In genomic region chr18:26977791-26978190, GRCh38 we compare ENCODE assay signal across 22 cellular contexts.
"Had no signal": no experiment of that assay in that cellular context is flagged by ENCODE, and none has a peak within 500 bp of the region (broad histone marks: within the 10 kb centered on the region; RNA-seq: fewer than 3 reads in every experiment).

No MANE protein-coding gene starts in this region.

- H3K9me3 ChIP-seq: left ventricle myocardium inferior, lower lobe of right lung, prostate gland, right lobe of liver, tibial artery, upper lobe of left lung, uterus had no signal

- H3K27ac Mint-ChIP-seq: naive B cell; nephron; stimulated activated effector memory CD8-positive, alpha-beta T cell treated with anti-CD3 and anti-CD28 coated beads, Interleukin-12 subunit alpha, Interleukin-12 subunit beta, amount 100 ng/mL, for 72 hours had no signal

- H3K4me2 ChIP-seq: hepatocyte had no signal

- H3K4me3 ChIP-seq: dorsolateral prefrontal cortex, hepatocyte, left ventricle myocardium inferior, lower lobe of right lung, prostate gland, right lobe of liver, tibial artery, upper lobe of left lung, uterus had no signal

- H3K4me3 Mint-ChIP-seq: naive B cell; nephron; stimulated activated effector memory CD8-positive, alpha-beta T cell treated with anti-CD3 and anti-CD28 coated beads, Interleukin-12 subunit alpha, Interleukin-12 subunit beta, amount 100 ng/mL, for 72 hours had no signal

- H3K4me1 Mint-ChIP-seq: stimulated activated effector memory CD8-positive, alpha-beta T cell treated with anti-CD3 and anti-CD28 coated beads, Interleukin-12 subunit alpha, Interleukin-12 subunit beta, amount 100 ng/mL, for 72 hours had no signal

- H3K27me3 ChIP-seq: hepatocyte, right lobe of liver, tibial artery, upper lobe of left lung, uterus had no signal

- H3K9me3 Mint-ChIP-seq: nephron; stimulated activated effector memory CD8-positive, alpha-beta T cell treated with anti-CD3 and anti-CD28 coated beads, Interleukin-12 subunit alpha, Interleukin-12 subunit beta, amount 100 ng/mL, for 72 hours had no signal

- H3K9ac ChIP-seq: parathyroid adenoma had no signal

- H3K27ac ChIP-seq: dorsolateral prefrontal cortex, hepatocyte, left ventricle myocardium inferior, lower lobe of right lung, parathyroid adenoma, prostate gland, right lobe of liver, tibial artery, upper lobe of left lung, uterus had no signal

- H3K36me3 ChIP-seq: left ventricle myocardium inferior, lower lobe of right lung, prostate gland, right lobe of liver, tibial artery, upper lobe of left lung, uterus had no signal

- DNase-seq: dorsolateral prefrontal cortex; effector CD8-positive, alpha-beta T cell; foreskin melanocyte; head of caudate nucleus; kidney; left cardiac atrium; left ventricle myocardium inferior; lower lobe of right lung; mesendoderm; naive B cell; right lobe of liver; stimulated activated CD4-positive, alpha-beta T cell treated with anti-CD3 and anti-CD28 coated beads, Interleukin-4, amount 100 ng/mL, for 1 hour; stimulated activated CD8-positive, alpha-beta memory T cell treated with anti-CD3 and anti-CD28 coated beads, Interleukin-4, amount 100 ng/mL, for 48 hours; stimulated activated naive CD8-positive, alpha-beta T cell treated with anti-CD3 and anti-CD28 coated beads, Interleukin-15, Interleukin-2, amounts not matched to agents 100 U/mL and 50 U/mL, for 24 hours; tibial artery; upper lobe of left lung; uterus had no signal

- H3K36me3 Mint-ChIP-seq: naive B cell; stimulated activated effector memory CD8-positive, alpha-beta T cell treated with anti-CD3 and anti-CD28 coated beads, Interleukin-12 subunit alpha, Interleukin-12 subunit beta, amount 100 ng/mL, for 72 hours had no signal

- ATAC-seq: left cardiac atrium; lower lobe of right lung; right lobe of liver; stimulated activated effector memory CD8-positive, alpha-beta T cell treated with anti-CD3 and anti-CD28 coated beads, Interleukin-12 subunit alpha, Interleukin-12 subunit beta, amount 100 ng/mL, for 72 hours; stimulated activated naive CD8-positive, alpha-beta T cell treated with anti-CD3 and anti-CD28 coated beads, Interleukin-15, Interleukin-2, amounts not matched to agents 100 U/mL and 50 U/mL, for 24 hours had no signal

- H3K4me1 ChIP-seq: left ventricle myocardium inferior, lower lobe of right lung, parathyroid adenoma, prostate gland, right lobe of liver, tibial artery, upper lobe of left lung, uterus had no signal
